ENCODE assay signal across 17 cellular contexts in genomic region chr12:57640156-57641042, GRCh38. TPM values are rescaled to one million over a fixed set of nuclear protein-coding genes. Genes with fewer than 3 reads are reported as not detected.
A peak's percentile ranks its signal among the peaks of the same experiment; 100 is the strongest.
DNase-seq lines count a peak whose midpoint lies in the region; ATAC-seq and TF ChIP-seq lines count a peak whose summit lies in the region.
"Had no signal": no experiment of that assay in that cellular context is flagged by ENCODE, and none has a peak within 500 bp of the region (broad histone marks: within the 10 kb centered on the region; RNA-seq: fewer than 3 reads in every experiment).

No MANE protein-coding gene starts in this region.

- no peak for TF ChIP-seq CTCF in HEK293 (tag by site-specific recombination; IDR thresholded peaks at IDR 0.05)
- TF ChIP-seq CTCF in coronary artery (IDR thresholded peaks at IDR 0.05), result no peak

- ATAC-seq in left lobe of liver (peak; percentile 58), HG02571 (IDR thresholded peaks at IDR 0.05; ENCODE audit: unreplicated experiment) (no peak)
- ATAC-seq: CD8-positive, alpha-beta T cell; GM12878 had no signal

- H3K4me3 ChIP-seq in HEK293 (ENCODE audit: low read depth, low read length), result no peak overlapping the region
- H3K4me3 ChIP-seq in coronary artery, result no peak overlapping the region
- H3K4me3 ChIP-seq: A549; BLaER1 treated with 17β-estradiol and CSF1 and Interleukin-3, amounts not matched to agents 10 nM and 100 nM; GM12878; GM23248; HAP-1 had no signal

- H3K9me3 ChIP-seq in HEK293 (ENCODE audit: control insufficient read depth, insufficient read depth, low read depth, low read length), result no peaks in the 10 kb centered on the region

- CTCF ChIA-PET in HEK293 (lab: Yijun Ruan, JAX), result interaction anchor here (2.8 kb wide), 1 partner anchor 7 kb away, joined by 15 read pairs; the partner anchor contains the start of gene B4GALNT1

- POLR2A ChIA-PET in HEK293 (lab: Yijun Ruan, JAX), result no interaction called here

- DNase-seq in coronary artery (ENCODE audit: low spot score), result peak; percentile 17
- DNase-seq in left lobe of liver (ENCODE audit: low spot score), result no peak
- DNase-seq in stimulated activated CD4-positive, alpha-beta T cell treated with anti-CD3 and anti-CD28 coated beads, Interleukin-4, amount 100 ng/mL, for 4 hours, result no peak
- DNase-seq in A172 (ENCODE audit: low spot score), result no peak
- DNase-seq: Calu3; CD8-positive, alpha-beta T cell; DMS79 treated with DMSO at 0.1 percent for 48 hours; GM23248; IMR-90; KBM-7 had no signal

- no peak overlapping the region for H3K27ac ChIP-seq in HEK293 (ENCODE audit: extremely low read depth, low read depth, low read length)
- H3K27ac ChIP-seq in coronary artery, result no peak overlapping the region
- H3K27ac ChIP-seq: A549; BLaER1 treated with 17β-estradiol and CSF1 and Interleukin-3, amounts not matched to agents 10 nM and 100 nM; GM23248 had no signal

- no peaks in the 10 kb centered on the region for H3K4me1 ChIP-seq in HEK293 (ENCODE audit: control insufficient read depth, insufficient read depth, low read length)
- H3K4me1 ChIP-seq: A549; BLaER1 treated with 17β-estradiol and CSF1 and Interleukin-3, amounts not matched to agents 10 nM and 100 nM had no signal

- no peaks in the 10 kb centered on the region for H3K36me3 ChIP-seq in HEK293 (ENCODE audit: control insufficient read depth in 2 of 2, insufficient read depth in 1 of 2, low read length in 2 of 2)
- H3K36me3 ChIP-seq: BLaER1 treated with 17β-estradiol and CSF1 and Interleukin-3, amounts not matched to agents 10 nM and 100 nM; HAP-1 had no signal

TF ChIP-seq in HEK293, 187 proteins besides CTCF, POLR2A, EP300 and RAD21:
- no peak for TF ChIP-seq PRDM6 (tag by site-specific recombination; IDR thresholded peaks at IDR 0.05)
- peak; percentile 88 for TF ChIP-seq SCRT2 (tag by site-specific recombination; IDR thresholded peaks at IDR 0.05)
- no peak for TF ChIP-seq SCRT1 (tag by site-specific recombination; IDR thresholded peaks at IDR 0.05; ENCODE audit: borderline replicate concordance)
- TF ChIP-seq KLF8 (tag by site-specific recombination; IDR thresholded peaks at IDR 0.05), result no peak
- no peak for TF ChIP-seq ZNF510 (tag by site-specific recombination; IDR thresholded peaks at IDR 0.05; ENCODE audit: insufficient replicate concordance)
- no peak for TF ChIP-seq ZNF677 (tag by site-specific recombination; IDR thresholded peaks at IDR 0.05)

RNA-seq across cellular contexts. Expression of gene B4GALNT1, which starts 7.4 kb away (rescaled TPM):
- total RNA-seq in left lobe of liver, result 0.60 TPM
- 61.9 and 82.6 TPM in 2 replicates for total RNA-seq in A172 (2014; rRNA removed; shearing (Covaris generic))
- total RNA-seq: CD8-positive, alpha-beta T cell had no signal

RNA-seq across cellular contexts. Expression of gene ARHGEF25, which starts 29.2 kb away (rescaled TPM):
- total RNA-seq in left lobe of liver, result 1.5 TPM
- 20.6 and 23.0 TPM in 2 replicates for total RNA-seq in A172 (2014; rRNA removed; shearing (Covaris generic))
- total RNA-seq: B cell had no signal

RNA-seq across cellular contexts. Expression of gene DTX3, which starts 35.8 kb away (rescaled TPM):
- 2.2 TPM for total RNA-seq in left lobe of liver
- total RNA-seq in A172 (2014; rRNA removed; shearing (Covaris generic)), result 13.6 and 21.3 TPM in 2 replicates

RNA-seq across cellular contexts. Expression of gene PIP4K2C, which starts 49.4 kb away (rescaled TPM):
- 11.8 TPM for total RNA-seq in left lobe of liver
- total RNA-seq in A172 (2014; rRNA removed; shearing (Covaris generic)), result 42.5 and 54.0 TPM in 2 replicates

RNA-seq across cellular contexts. Expression of gene OS9, which starts 53.5 kb away (rescaled TPM):
- 230 TPM for total RNA-seq in left lobe of liver
- total RNA-seq in A172 (2014; rRNA removed; shearing (Covaris generic)), result 103 and 144 TPM in 2 replicates

Comparison
In these comparisons a context has a peak if more than half of its experiments do, and no peak if none do; other contexts are left out.
1. RNA of gene B4GALNT1, which starts 7.4 kb away (total RNA-seq): 61.9 to 82.6 TPM in A172; 0.60 TPM in left lobe of liver (single experiment); every median in the first group is over 10 times any median in the second.